ENCODE assay signal across 14 cellular contexts in the genomic region with DNA sequence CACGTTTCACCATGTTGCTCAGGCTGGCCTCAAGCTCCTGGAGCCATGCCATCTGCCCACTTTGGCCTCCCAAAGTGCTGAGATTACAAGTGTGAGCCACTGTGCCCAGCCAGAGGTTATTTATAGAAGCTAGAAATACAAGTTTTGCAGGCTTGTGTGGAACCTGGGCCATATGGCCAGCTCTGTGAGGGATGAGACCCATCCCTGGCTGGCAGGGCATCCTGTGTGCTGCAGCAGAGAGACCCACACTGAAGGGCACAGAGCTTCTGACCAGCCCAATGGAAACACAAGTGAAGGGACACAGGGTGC. TPM values are rescaled to one million over a fixed set of nuclear protein-coding genes. Genes with fewer than 3 reads are reported as not detected.
A peak's percentile ranks its signal among the peaks of the same experiment; 100 is the strongest.
DNase-seq lines count a peak whose midpoint lies in the region; ATAC-seq and TF ChIP-seq lines count a peak whose summit lies in the region.
"Not testable (repeated sequence)": the region's sequence is repeated elsewhere in the genome, so short reads cannot be mapped to it uniquely, and the experiment has no call there.
"Had no signal": no experiment of that assay in that cellular context is flagged by ENCODE, and none has a peak within 500 bp of the region (broad histone marks: within the 10 kb centered on the region; RNA-seq: fewer than 3 reads in every experiment).

No MANE protein-coding gene starts in this region.

- H3K4me3 ChIP-seq in body of pancreas, lower lobe of right lung: not testable (repeated sequence)

- ATAC-seq in GM18498 (IDR thresholded peaks at IDR 0.05; ENCODE audit: unreplicated experiment) (peak; percentile 9), GM21381 (IDR thresholded peaks at IDR 0.05; ENCODE audit: unreplicated experiment) (peak; percentile 16), HG02759 (IDR thresholded peaks at IDR 0.05; ENCODE audit: unreplicated experiment) (peak; percentile 22), HG03460 (IDR thresholded peaks at IDR 0.05; ENCODE audit: unreplicated experiment) (peak; percentile 19), body of pancreas (peak; percentile 57), lower lobe of right lung (peak; percentile 44 to 72)

- H3K4me1 ChIP-seq in body of pancreas (peaks cover 15% of the 10 kb centered on the region), lower lobe of right lung (peaks cover 13% of the 10 kb centered on the region)

- not testable (repeated sequence) for H3K9me3 ChIP-seq in body of pancreas, lower lobe of right lung

- TF ChIP-seq POLR2A in body of pancreas (IDR thresholded peaks at IDR 0.05), result not testable (repeated sequence)

- intact Hi-C loops in body of pancreas (cut with DNase I); lower lobe of right lung (cut with DNase I): not testable (repeated sequence)

- not testable (repeated sequence) for TF ChIP-seq CTCF in body of pancreas (IDR thresholded peaks at IDR 0.05); lower lobe of right lung (IDR thresholded peaks at IDR 0.05)

- H3K27ac ChIP-seq in body of pancreas, lower lobe of right lung: not testable (repeated sequence)

- peak; percentile 44 for DNase-seq in NCI-H510A (lab: John Stamatoyannopoulos, UW)
- peak; percentile 42 to 71 (median 57) for DNase-seq in body of pancreas
- peak; percentile 66 for DNase-seq in lower lobe of right lung

- not testable (repeated sequence) for H3K27me3 ChIP-seq in body of pancreas; lower lobe of right lung (ENCODE audit: low read depth)

- WGBS in body of pancreas, 2 donors, result 0 to 5% methylated on average over 1 of the region's 1 CpG

- H3K36me3 ChIP-seq in body of pancreas (replicated peaks in 1 of 2; ENCODE audit: insufficient read depth in 1 of 2, low read depth in 2 of 2); lower lobe of right lung: not testable (repeated sequence)

RNA-seq across cellular contexts. Expression of a gene that starts 35.5 kb away (rescaled TPM):
- total RNA-seq in body of pancreas (10 to 100 TPM in 1 of 2 donors, 1 to 10 TPM in 1; 9.6 to 11.9 TPM), lower lobe of right lung (1.0 TPM)
- total RNA-seq: activated B cell treated with CpG ODN at 0.5 μM for 24 hours, chondrocyte, fibroblast of lung, gastroesophageal sphincter, sigmoid colon, SJCRH30, urinary bladder had no signal

RNA-seq across cellular contexts. Expression of a gene that starts 48.6 kb away (rescaled TPM):
- total RNA-seq in body of pancreas, result 10 to 100 TPM; 68.2 to 71.9 TPM
- 306 TPM for total RNA-seq in lower lobe of right lung
